ENCODE assay signal across 23 cellular contexts in the genomic region with DNA sequence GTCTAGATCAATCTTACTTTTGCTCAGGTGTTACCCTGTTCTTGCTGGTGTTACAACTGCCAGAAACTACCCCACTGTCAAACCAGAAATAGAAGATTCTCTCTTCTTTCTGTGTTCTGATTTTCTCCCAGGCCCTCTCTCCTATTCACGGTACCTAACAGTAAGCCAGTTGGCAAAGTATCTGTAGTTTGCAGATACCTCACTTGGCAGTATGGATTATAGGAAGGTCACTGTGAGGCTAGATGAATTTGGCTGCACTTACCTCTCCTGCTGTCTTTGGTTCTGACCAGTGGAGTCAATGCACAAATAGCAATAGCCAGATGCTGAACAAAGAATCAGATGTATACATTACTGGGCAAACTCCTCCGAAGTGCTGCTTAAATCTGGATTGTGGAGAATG.
"Had no signal": no experiment of that assay in that cellular context is flagged by ENCODE, and none has a peak within 500 bp of the region (broad histone marks: within the 10 kb centered on the region; RNA-seq: fewer than 3 reads in every experiment).

No MANE protein-coding gene starts in this region.

- H3K4me1 Mint-ChIP-seq: activated CD4-positive, alpha-beta T cell treated with anti-CD3 and anti-CD28 coated beads for 36 hours; activated naive CD4-positive, alpha-beta T cell treated with anti-CD3 and anti-CD28 coated beads, Interleukin-2, amount 10 ng/mL, durations not matched to agents 7 days and 5 days; activated naive CD8-positive, alpha-beta T cell treated with anti-CD3 and anti-CD28 coated beads, Interleukin-2, amount 10 ng/mL, durations not matched to agents 7 days and 5 days had no signal

- H3K27ac ChIP-seq: epithelial cell of prostate, gastroesophageal sphincter, left lung, skin epidermis, thyroid gland had no signal

- H3K27me3 ChIP-seq: gastroesophageal sphincter, left lung, thyroid gland had no signal

- H3K27me3 Mint-ChIP-seq: progenitor cell of endocrine pancreas had no signal

- DNase-seq: activated CD4-positive, alpha-beta T cell treated with anti-CD3 and anti-CD28 coated beads for 36 hours; activated CD4-positive, CD25-positive, alpha-beta regulatory T cell; activated CD8-positive, alpha-beta T cell treated with anti-CD3 and anti-CD28 coated beads, Interleukin-2, amount 10 ng/mL, durations not matched to agents 7 days and 5 days; activated effector memory CD4-positive, alpha-beta T cell treated with Interleukin-2 at 50 U/mL for 16 hours; activated naive CD4-positive, alpha-beta T cell treated with anti-CD3 and anti-CD28 coated beads, Interleukin-2, amount 10 ng/mL, durations not matched to agents 7 days and 5 days; activated naive CD8-positive, alpha-beta T cell treated with anti-CD3 and anti-CD28 coated beads, Interleukin-2, amount 10 ng/mL, durations not matched to agents 7 days and 5 days; amniotic stem cell; central memory CD4-positive, alpha-beta T cell; left lung; mucosa of descending colon; stimulated activated CD4-positive, alpha-beta T cell treated with anti-CD3 and anti-CD28 coated beads, Interleukin-12 subunit alpha, Interleukin-12 subunit beta, amount 100 ng/mL, for 4 hours; stimulated activated CD4-positive, alpha-beta T cell treated with anti-CD3 and anti-CD28 coated beads, Interleukin-4, amount 100 ng/mL, for 1 hour; T-helper 1 cell; thyroid gland had no signal

- H3K4me3 ChIP-seq: gastroesophageal sphincter, left lung, mucosa of descending colon, skin epidermis, thyroid gland had no signal

- H3K9me3 ChIP-seq: thyroid gland had no signal

- H3K36me3 Mint-ChIP-seq: activated naive CD4-positive, alpha-beta T cell treated with anti-CD3 and anti-CD28 coated beads, Interleukin-2, amount 10 ng/mL, durations not matched to agents 7 days and 5 days; activated naive CD8-positive, alpha-beta T cell treated with anti-CD3 and anti-CD28 coated beads, Interleukin-2, amount 10 ng/mL, durations not matched to agents 7 days and 5 days had no signal

- H3K36me3 ChIP-seq: gastroesophageal sphincter, left lung, thyroid gland had no signal

- H3K27ac Mint-ChIP-seq: activated CD4-positive, alpha-beta T cell treated with anti-CD3 and anti-CD28 coated beads for 36 hours; activated CD8-positive, alpha-beta T cell treated with anti-CD3 and anti-CD28 coated beads, Interleukin-2, amount 10 ng/mL, durations not matched to agents 7 days and 5 days; activated naive CD4-positive, alpha-beta T cell treated with anti-CD3 and anti-CD28 coated beads, Interleukin-2, amount 10 ng/mL, durations not matched to agents 7 days and 5 days; activated naive CD8-positive, alpha-beta T cell treated with anti-CD3 and anti-CD28 coated beads, Interleukin-2, amount 10 ng/mL, durations not matched to agents 7 days and 5 days; dendritic cell treated with granulocyte-macrophage colony-stimulating factor and Interleukin-4, amounts not matched to agents 40 ng/mL and 50 ng/mL, for 4 days; natural killer cell treated with Interleukin-12 subunit alpha and Interleukin-12 subunit beta and Interleukin-15 and Interleukin-18, amount 100 ng/mL, for 72 hours; progenitor cell of endocrine pancreas; stimulated activated naive CD8-positive, alpha-beta T cell treated with anti-CD3 and anti-CD28 coated beads, Interleukin-15, Interleukin-2, amounts not matched to agents 100 ng/mL and 50 ng/mL, for 24 hours; T-helper 2 cell treated with Interferon-gamma antibody and Interleukin-4, amounts not matched to agents 5 μg/mL and 100 μg/mL, for 36 hours had no signal

- H3K4me3 Mint-ChIP-seq: activated CD4-positive, alpha-beta T cell treated with anti-CD3 and anti-CD28 coated beads for 36 hours; activated CD8-positive, alpha-beta T cell treated with anti-CD3 and anti-CD28 coated beads, Interleukin-2, amount 10 ng/mL, durations not matched to agents 7 days and 5 days; activated naive CD4-positive, alpha-beta T cell treated with anti-CD3 and anti-CD28 coated beads, Interleukin-2, amount 10 ng/mL, durations not matched to agents 7 days and 5 days; activated naive CD8-positive, alpha-beta T cell treated with anti-CD3 and anti-CD28 coated beads, Interleukin-2, amount 10 ng/mL, durations not matched to agents 7 days and 5 days; dendritic cell treated with granulocyte-macrophage colony-stimulating factor and Interleukin-4, amounts not matched to agents 40 ng/mL and 50 ng/mL, for 4 days; natural killer cell treated with Interleukin-12 subunit alpha and Interleukin-12 subunit beta and Interleukin-15 and Interleukin-18, amount 100 ng/mL, for 72 hours; stimulated activated naive CD8-positive, alpha-beta T cell treated with anti-CD3 and anti-CD28 coated beads, Interleukin-15, Interleukin-2, amounts not matched to agents 100 ng/mL and 50 ng/mL, for 24 hours; T-helper 2 cell treated with Interferon-gamma antibody and Interleukin-4, amounts not matched to agents 5 μg/mL and 100 μg/mL, for 36 hours had no signal

- ATAC-seq: activated CD4-positive, alpha-beta T cell treated with anti-CD3 and anti-CD28 coated beads for 36 hours; activated CD8-positive, alpha-beta T cell treated with anti-CD3 and anti-CD28 coated beads, Interleukin-2, amount 10 ng/mL, durations not matched to agents 7 days and 5 days; gastroesophageal sphincter; left lung; mucosa of descending colon; natural killer cell treated with Interleukin-12 subunit alpha and Interleukin-12 subunit beta and Interleukin-15 and Interleukin-18, amount 100 ng/mL, for 72 hours; sciatic nerve had no signal

- H3K4me1 ChIP-seq: left lung, thyroid gland had no signal
